ENCODE assay signal across 1 cellular context in the genomic region with DNA sequence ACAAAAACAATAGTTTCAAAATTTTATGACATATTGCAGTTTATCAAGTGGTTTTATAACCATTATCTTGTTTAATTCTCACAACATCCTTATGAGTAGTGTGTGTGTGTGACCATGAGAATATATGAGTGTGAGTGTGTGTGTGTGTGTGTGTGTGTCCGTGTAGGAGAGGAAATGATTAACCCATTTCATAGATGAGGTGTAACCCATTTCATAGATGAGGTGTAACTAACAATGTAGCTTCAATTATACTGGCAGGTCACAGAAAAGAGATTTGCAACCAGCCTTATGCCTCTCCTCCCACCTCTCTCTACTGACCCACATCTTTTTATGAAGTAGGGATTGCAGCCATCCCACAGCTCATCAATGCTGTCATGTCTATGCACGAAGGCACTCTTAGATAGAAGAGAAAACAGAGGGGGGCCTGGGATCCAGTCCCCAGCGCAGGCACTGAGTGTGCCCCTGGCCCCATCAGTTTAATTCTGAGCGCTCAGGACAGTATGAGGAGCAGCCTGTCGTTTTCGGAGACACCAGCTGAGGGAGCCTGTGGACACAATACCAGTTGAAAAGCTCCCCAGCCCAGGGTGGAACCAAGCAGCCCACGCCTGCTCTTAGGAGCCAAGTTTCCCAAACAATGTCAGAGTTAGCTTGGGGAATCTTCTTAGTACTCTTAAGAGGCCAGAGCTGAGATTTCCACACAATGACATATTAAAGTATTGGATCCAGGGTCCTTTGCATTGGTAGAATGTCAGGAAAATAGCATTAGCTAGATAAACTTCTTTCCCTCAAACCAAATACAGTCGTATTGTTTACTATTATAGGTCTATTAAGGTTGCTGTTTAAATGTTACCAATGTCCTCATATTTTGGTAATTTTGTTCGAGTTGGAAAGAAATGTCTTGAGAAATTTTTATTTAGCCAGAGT.
TF ChIP-seq lines count a peak whose summit lies in the region.

No MANE protein-coding gene starts in this region.

TF ChIP-seq in HCT116, 20 proteins besides CTCF, POLR2A, EP300 and RAD21:
- no peak for TF ChIP-seq SP1 (IDR thresholded peaks at IDR 0.05; ENCODE audit: low read depth)
- TF ChIP-seq, protein P1, sequence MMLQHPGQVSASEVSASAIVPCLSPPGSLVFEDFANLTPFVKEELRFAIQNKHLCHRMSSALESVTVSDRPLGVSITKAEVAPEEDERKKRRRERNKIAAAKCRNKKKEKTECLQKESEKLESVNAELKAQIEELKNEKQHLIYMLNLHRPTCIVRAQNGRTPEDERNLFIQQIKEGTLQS (IDR thresholded peaks at IDR 0.05), result no peak
- TF ChIP-seq POLR2AphosphoS5 (IDR thresholded peaks at IDR 0.05; ENCODE audit: low read depth, low read length), result no peak
- no peak for TF ChIP-seq ELF1 (IDR thresholded peaks at IDR 0.05; ENCODE audit: borderline replicate concordance, low read depth)
- TF ChIP-seq TCF7L2 (IDR thresholded peaks at IDR 0.05; ENCODE audit: borderline replicate concordance, extremely low read depth, insufficient read depth, insufficient read length), result no peak
- TF ChIP-seq ZNF274 (IDR thresholded peaks at IDR 0.05; ENCODE audit: low read depth, low read length), result no peak
- TF ChIP-seq JUND (IDR thresholded peaks at IDR 0.05), result no peak
- no peak for TF ChIP-seq EZH2 (IDR thresholded peaks at IDR 0.05)
- TF ChIP-seq, protein P2, sequence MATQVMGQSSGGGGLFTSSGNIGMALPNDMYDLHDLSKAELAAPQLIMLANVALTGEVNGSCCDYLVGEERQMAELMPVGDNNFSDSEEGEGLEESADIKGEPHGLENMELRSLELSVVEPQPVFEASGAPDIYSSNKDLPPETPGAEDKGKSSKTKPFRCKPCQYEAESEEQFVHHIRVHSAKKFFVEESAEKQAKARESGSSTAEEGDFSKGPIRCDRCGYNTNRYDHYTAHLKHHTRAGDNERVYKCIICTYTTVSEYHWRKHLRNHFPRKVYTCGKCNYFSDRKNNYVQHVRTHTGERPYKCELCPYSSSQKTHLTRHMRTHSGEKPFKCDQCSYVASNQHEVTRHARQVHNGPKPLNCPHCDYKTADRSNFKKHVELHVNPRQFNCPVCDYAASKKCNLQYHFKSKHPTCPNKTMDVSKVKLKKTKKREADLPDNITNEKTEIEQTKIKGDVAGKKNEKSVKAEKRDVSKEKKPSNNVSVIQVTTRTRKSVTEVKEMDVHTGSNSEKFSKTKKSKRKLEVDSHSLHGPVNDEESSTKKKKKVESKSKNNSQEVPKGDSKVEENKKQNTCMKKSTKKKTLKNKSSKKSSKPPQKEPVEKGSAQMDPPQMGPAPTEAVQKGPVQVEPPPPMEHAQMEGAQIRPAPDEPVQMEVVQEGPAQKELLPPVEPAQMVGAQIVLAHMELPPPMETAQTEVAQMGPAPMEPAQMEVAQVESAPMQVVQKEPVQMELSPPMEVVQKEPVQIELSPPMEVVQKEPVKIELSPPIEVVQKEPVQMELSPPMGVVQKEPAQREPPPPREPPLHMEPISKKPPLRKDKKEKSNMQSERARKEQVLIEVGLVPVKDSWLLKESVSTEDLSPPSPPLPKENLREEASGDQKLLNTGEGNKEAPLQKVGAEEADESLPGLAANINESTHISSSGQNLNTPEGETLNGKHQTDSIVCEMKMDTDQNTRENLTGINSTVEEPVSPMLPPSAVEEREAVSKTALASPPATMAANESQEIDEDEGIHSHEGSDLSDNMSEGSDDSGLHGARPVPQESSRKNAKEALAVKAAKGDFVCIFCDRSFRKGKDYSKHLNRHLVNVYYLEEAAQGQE (IDR thresholded peaks at IDR 0.05; ENCODE audit: low read depth), result no peak
